Comparison of ENCODE assay signal across 33 cellular contexts in the genomic region with DNA sequence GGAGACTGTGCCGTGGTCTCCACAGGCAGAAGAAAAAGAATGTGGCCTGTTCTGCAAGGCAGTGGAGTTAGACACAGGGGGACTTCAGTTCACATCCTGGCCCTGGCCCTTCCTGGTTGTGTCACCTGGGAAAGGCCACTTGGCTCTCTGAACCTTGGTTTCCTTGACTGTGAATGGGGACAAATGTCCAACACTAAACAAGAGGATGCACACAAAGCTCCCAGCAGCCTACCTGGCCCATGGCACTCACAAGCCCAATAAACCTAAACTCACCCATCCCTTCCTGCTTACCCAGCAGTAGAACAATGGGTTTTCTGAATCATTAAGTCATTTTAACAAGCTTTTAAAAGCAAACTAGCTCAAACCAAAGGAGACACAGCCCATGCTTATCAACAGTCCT.
"Had no signal": no experiment of that assay in that cellular context is flagged by ENCODE, and none has a peak within 500 bp of the region (broad histone marks: within the 10 kb centered on the region; RNA-seq: fewer than 3 reads in every experiment).

No MANE protein-coding gene starts in this region.

- FAIRE-seq: endothelial cell of umbilical vein, TTC549 had no signal

- H3K4me1 Mint-ChIP-seq: activated naive CD8-positive, alpha-beta T cell treated with anti-CD3 and anti-CD28 coated beads for 36 hours; immature natural killer cell had no signal

- H3K9me3 ChIP-seq: adrenal gland, body of pancreas, gastroesophageal sphincter, lower lobe of right lung, ovary, testis, upper lobe of left lung, vagina had no signal

- H3K36me3 ChIP-seq: adrenal gland, cardiac muscle cell, gastroesophageal sphincter, lower lobe of right lung, ovary, upper lobe of left lung, vagina, WERI-Rb-1 had no signal

- DNase-seq: activated CD4-positive, alpha-beta T cell treated with anti-CD3 and anti-CD28 coated beads for 48 hours; activated CD4-positive, alpha-beta T cell treated with anti-CD3 and anti-CD28 coated beads, Interleukin-2, amount 50 U/mL, for 48 hours; activated CD8-positive, alpha-beta memory T cell treated with anti-CD3 and anti-CD28 coated beads for 24 hours; activated effector memory CD4-positive, alpha-beta T cell treated with anti-CD3 and anti-CD28 coated beads, Interleukin-2, amount 50 U/mL, for 16 hours; activated naive CD4-positive, alpha-beta T cell treated with anti-CD3 and anti-CD28 coated beads for 36 hours; activated naive CD8-positive, alpha-beta T cell treated with anti-CD3 and anti-CD28 coated beads for 36 hours; activated T-cell treated with anti-CD3 and anti-CD28 coated beads, Interleukin-2, amount 50 U/mL, for 1 hour; adrenal gland; aorta; body of pancreas; cerebellar nuclear complex; effector memory CD8-positive, alpha-beta T cell; hippocampal formation; immature natural killer cell; lower lobe of right lung; mesenchymal stem cell; ovary; stimulated activated CD4-positive, alpha-beta T cell treated with anti-CD3 and anti-CD28 coated beads, Interleukin-12 subunit alpha, Interleukin-12 subunit beta, amount 100 ng/mL, for 4 hours; stimulated activated CD4-positive, alpha-beta T cell treated with anti-CD3 and anti-CD28 coated beads, Interleukin-4, amount 100 ng/mL, for 1 hour; stimulated activated naive CD8-positive, alpha-beta T cell treated with anti-CD3 and anti-CD28 coated beads, Interleukin-15, Interleukin-2, amounts not matched to agents 100 U/mL and 50 U/mL, for 24 hours; testis; upper lobe of left lung; WERI-Rb-1 had no signal

- H3K27me3 ChIP-seq: adrenal gland, body of pancreas, cardiac muscle cell, gastroesophageal sphincter, ovary, testis, upper lobe of left lung, vagina had no signal

- H3K4me3 Mint-ChIP-seq: activated naive CD4-positive, alpha-beta T cell treated with anti-CD3 and anti-CD28 coated beads for 36 hours; activated naive CD8-positive, alpha-beta T cell treated with anti-CD3 and anti-CD28 coated beads for 36 hours; activated T-helper 1 cell treated with anti-CD3 and anti-CD28 coated beads, Interleukin-12 subunit alpha, Interleukin-12 subunit beta, Interleukin-2, Interleukin-4 antibody, amounts not matched to agents 30 ng/mL and 10 ng/mL and 1 ng/mL, durations not matched to agents 14 hours and 24 hours and 36 hours; effector memory CD8-positive, alpha-beta T cell; immature natural killer cell; nephron had no signal

- H3K9me3 Mint-ChIP-seq: activated naive CD4-positive, alpha-beta T cell treated with anti-CD3 and anti-CD28 coated beads for 36 hours; activated naive CD8-positive, alpha-beta T cell treated with anti-CD3 and anti-CD28 coated beads for 36 hours; activated T-helper 1 cell treated with anti-CD3 and anti-CD28 coated beads, Interleukin-12 subunit alpha, Interleukin-12 subunit beta, Interleukin-2, Interleukin-4 antibody, amounts not matched to agents 30 ng/mL and 10 ng/mL and 1 ng/mL, durations not matched to agents 14 hours and 24 hours and 36 hours; effector memory CD8-positive, alpha-beta T cell; immature natural killer cell; nephron had no signal

- H3K4me3 ChIP-seq: adrenal gland, body of pancreas, cardiac muscle cell, coronary artery, gastroesophageal sphincter, lower lobe of right lung, ovary, skin epidermis, testis, upper lobe of left lung, vagina had no signal

- H3K36me3 Mint-ChIP-seq: activated naive CD8-positive, alpha-beta T cell treated with anti-CD3 and anti-CD28 coated beads for 36 hours had no signal

- H3K27ac ChIP-seq: cardiac muscle cell, gastroesophageal sphincter, lower lobe of right lung, ovary, skin epidermis, testis, vagina, WERI-Rb-1 had no signal

- H3K27ac Mint-ChIP-seq: activated naive CD4-positive, alpha-beta T cell treated with anti-CD3 and anti-CD28 coated beads for 36 hours; activated naive CD8-positive, alpha-beta T cell treated with anti-CD3 and anti-CD28 coated beads for 36 hours; activated T-helper 1 cell treated with anti-CD3 and anti-CD28 coated beads, Interleukin-12 subunit alpha, Interleukin-12 subunit beta, Interleukin-2, Interleukin-4 antibody, amounts not matched to agents 30 ng/mL and 10 ng/mL and 1 ng/mL, durations not matched to agents 14 hours and 24 hours and 36 hours; effector memory CD8-positive, alpha-beta T cell; immature natural killer cell; nephron; progenitor cell of endocrine pancreas had no signal

- H3K27me3 Mint-ChIP-seq: activated naive CD8-positive, alpha-beta T cell treated with anti-CD3 and anti-CD28 coated beads for 36 hours; effector memory CD8-positive, alpha-beta T cell had no signal
